14 cellular contexts compared by ENCODE assay signal in genomic region chr2:239819974-239820555, GRCh38.
DNase-seq lines count a peak whose midpoint lies in the region; ATAC-seq, FAIRE-seq and TF ChIP-seq lines count a peak whose summit lies in the region.
"Had no signal": no experiment of that assay in that cellular context is flagged by ENCODE, and none has a peak within 500 bp of the region (broad histone marks: within the 10 kb centered on the region; RNA-seq: fewer than 3 reads in every experiment).

No MANE protein-coding gene starts in this region.

- no peak overlapping the region for H3K4me3 Mint-ChIP-seq in activated naive CD4-positive, alpha-beta T cell treated with anti-CD3 and anti-CD28 coated beads for 36 hours
- no peak overlapping the region for H3K4me3 Mint-ChIP-seq in stimulated activated effector memory CD8-positive, alpha-beta T cell treated with anti-CD3 and anti-CD28 coated beads, Interleukin-12 subunit alpha, Interleukin-12 subunit beta, amount 100 ng/mL, for 72 hours
- H3K4me3 Mint-ChIP-seq: activated T-helper 1 cell treated with anti-CD3 and anti-CD28 coated beads, Interleukin-12 subunit alpha, Interleukin-12 subunit beta, Interleukin-2, Interleukin-4 antibody, amounts not matched to agents 30 ng/mL and 10 ng/mL and 1 ng/mL, durations not matched to agents 14 hours and 24 hours and 36 hours; CD8-positive, alpha-beta memory T cell had no signal

- H3K27ac Mint-ChIP-seq in activated naive CD4-positive, alpha-beta T cell treated with anti-CD3 and anti-CD28 coated beads for 36 hours = no peak overlapping the region
- H3K27ac Mint-ChIP-seq in stimulated activated effector memory CD8-positive, alpha-beta T cell treated with anti-CD3 and anti-CD28 coated beads, Interleukin-12 subunit alpha, Interleukin-12 subunit beta, amount 100 ng/mL, for 72 hours = peak overlapping the region; percentile 20
- H3K27ac Mint-ChIP-seq: activated T-helper 1 cell treated with anti-CD3 and anti-CD28 coated beads, Interleukin-12 subunit alpha, Interleukin-12 subunit beta, Interleukin-2, Interleukin-4 antibody, amounts not matched to agents 30 ng/mL and 10 ng/mL and 1 ng/mL, durations not matched to agents 14 hours and 24 hours and 36 hours; CD8-positive, alpha-beta memory T cell had no signal

- H3K27me3 Mint-ChIP-seq in activated naive CD4-positive, alpha-beta T cell treated with anti-CD3 and anti-CD28 coated beads for 36 hours (ENCODE audit: low read depth) = peaks cover 6% of the 10 kb centered on the region

- ATAC-seq in stimulated activated effector memory CD8-positive, alpha-beta T cell treated with anti-CD3 and anti-CD28 coated beads, Interleukin-12 subunit alpha, Interleukin-12 subunit beta, amount 100 ng/mL, for 72 hours = no peak
- no peak for ATAC-seq in HG03039 (IDR thresholded peaks at IDR 0.05; ENCODE audit: unreplicated experiment)

- TF ChIP-seq POLR2A in GM12891 (IDR thresholded peaks at IDR 0.05; ENCODE audit: low read depth, low read length) = no peak

- peak; percentile 16 for DNase-seq in activated naive CD4-positive, alpha-beta T cell treated with anti-CD3 and anti-CD28 coated beads for 36 hours
- no peak for DNase-seq in activated naive CD4-positive, alpha-beta T cell treated with Interleukin-2 at 50 U/mL for 16 hours
- DNase-seq in RKO (ENCODE audit: low spot score) = peak; percentile 40
- DNase-seq in fibroblast of mammary gland (ENCODE audit: low read depth) = peak; percentile 7
- DNase-seq in stimulated activated effector memory CD8-positive, alpha-beta T cell treated with anti-CD3 and anti-CD28 coated beads, Interleukin-12 subunit alpha, Interleukin-12 subunit beta, amount 100 ng/mL, for 72 hours (ENCODE audit: low spot score in 2 of 2) = no peak
- no peak for DNase-seq in GM12891 (ENCODE audit: insufficient read length, low spot score)
- no peak for DNase-seq in H4 (ENCODE audit: low spot score)
- DNase-seq: KBM-7, mesendoderm, NCI-H187 treated with DMSO at 0.1 percent for 48 hours had no signal

- no peaks in the 10 kb centered on the region for H3K36me3 Mint-ChIP-seq in activated naive CD4-positive, alpha-beta T cell treated with anti-CD3 and anti-CD28 coated beads for 36 hours (ENCODE audit: low read depth)
- H3K36me3 Mint-ChIP-seq in stimulated activated effector memory CD8-positive, alpha-beta T cell treated with anti-CD3 and anti-CD28 coated beads, Interleukin-12 subunit alpha, Interleukin-12 subunit beta, amount 100 ng/mL, for 72 hours = peaks cover 5% of the 10 kb centered on the region
- H3K36me3 Mint-ChIP-seq: CD8-positive, alpha-beta memory T cell had no signal

- H3K4me3 ChIP-seq in fibroblast of mammary gland (ENCODE audit: control insufficient read depth, low read depth, low read length) = no peak overlapping the region
- H3K4me3 ChIP-seq: hepatocyte had no signal

- FAIRE-seq in GM12891 (lab: Jason Lieb, UNC) = no peak

- CTCF ChIA-PET in activated naive CD4-positive, alpha-beta T cell treated with anti-CD3 and anti-CD28 coated beads for 36 hours (lab: Charles Lee) = no interaction called here

- H3K9me3 Mint-ChIP-seq in activated naive CD4-positive, alpha-beta T cell treated with anti-CD3 and anti-CD28 coated beads for 36 hours = no peaks in the 10 kb centered on the region
- no peaks in the 10 kb centered on the region for H3K9me3 Mint-ChIP-seq in stimulated activated effector memory CD8-positive, alpha-beta T cell treated with anti-CD3 and anti-CD28 coated beads, Interleukin-12 subunit alpha, Interleukin-12 subunit beta, amount 100 ng/mL, for 72 hours
- H3K9me3 Mint-ChIP-seq: activated T-helper 1 cell treated with anti-CD3 and anti-CD28 coated beads, Interleukin-12 subunit alpha, Interleukin-12 subunit beta, Interleukin-2, Interleukin-4 antibody, amounts not matched to agents 30 ng/mL and 10 ng/mL and 1 ng/mL, durations not matched to agents 14 hours and 24 hours and 36 hours; CD8-positive, alpha-beta memory T cell had no signal

- H3K4me1 Mint-ChIP-seq in activated naive CD4-positive, alpha-beta T cell treated with anti-CD3 and anti-CD28 coated beads for 36 hours (ENCODE audit: low read depth) = no peaks in the 10 kb centered on the region
- peaks cover 23% of the 10 kb centered on the region for H3K4me1 Mint-ChIP-seq in stimulated activated effector memory CD8-positive, alpha-beta T cell treated with anti-CD3 and anti-CD28 coated beads, Interleukin-12 subunit alpha, Interleukin-12 subunit beta, amount 100 ng/mL, for 72 hours
- H3K4me1 Mint-ChIP-seq: CD8-positive, alpha-beta memory T cell had no signal

- TF ChIP-seq CTCF in fibroblast of mammary gland (conservative IDR thresholded peaks at IDR 0.05; ENCODE audit: control insufficient read depth, insufficient read depth, low read depth, low read length) = no peak

- intact Hi-C loops in activated naive CD4-positive, alpha-beta T cell treated with anti-CD3 and anti-CD28 coated beads for 36 hours (cut with micrococcal nuclease) = no loop called here

TF ChIP-seq in GM12891, 5 proteins besides CTCF, POLR2A, EP300 and RAD21:
- no peak for TF ChIP-seq SPI1 (IDR thresholded peaks at IDR 0.05; ENCODE audit: low read depth, low read length)
- no peak for TF ChIP-seq PAX5 (IDR thresholded peaks at IDR 0.05; ENCODE audit: insufficient read depth, low read length, severe bottlenecking)
- TF ChIP-seq TAF1 (IDR thresholded peaks at IDR 0.05; ENCODE audit: low read depth, low read length) = no peak
- TF ChIP-seq POU2F2 (IDR thresholded peaks at IDR 0.05; ENCODE audit: low read depth, low read length) = no peak
- no peak for TF ChIP-seq POLR2AphosphoS5 (IDR thresholded peaks at IDR 0.05; ENCODE audit: low read depth, low read length)

Comparison
In these comparisons a context has a peak if more than half of its experiments do, and no peak if none do; other contexts are left out.
1. DNase-seq: peak in activated naive CD4-positive, alpha-beta T cell treated with anti-CD3 and anti-CD28 coated beads for 36 hours (single experiment), RKO (single experiment) and fibroblast of mammary gland (single experiment); none in activated naive CD4-positive, alpha-beta T cell treated with Interleukin-2 at 50 U/mL for 16 hours (single experiment), stimulated activated effector memory CD8-positive, alpha-beta T cell treated with anti-CD3 and anti-CD28 coated beads, Interleukin-12 subunit alpha, Interleukin-12 subunit beta, amount 100 ng/mL, for 72 hours (0 of 2), GM12891 (single experiment) and H4 (single experiment).